Comparison of ENCODE assay signal across 10 cellular contexts in genomic region chr5:42990892-42991291, GRCh38. TPM values are rescaled to one million over a fixed set of nuclear protein-coding genes. Genes with fewer than 3 reads are reported as not detected.
A peak's percentile ranks its signal among the peaks of the same experiment; 100 is the strongest.
DNase-seq lines count a peak whose midpoint lies in the region; TF ChIP-seq lines count a peak whose summit lies in the region.
"Had no signal": no experiment of that assay in that cellular context is flagged by ENCODE, and none has a peak within 500 bp of the region (broad histone marks: within the 10 kb centered on the region; RNA-seq: fewer than 3 reads in every experiment).

No MANE protein-coding gene starts in this region.

- no peaks in the 10 kb centered on the region for H3K9me3 ChIP-seq in skeletal muscle tissue (ENCODE audit: control insufficient read depth in 3 of 3, low read length in 3 of 3)

- DNase-seq in fibroblast of villous mesenchyme (ENCODE audit: low read depth) (no peak), NCI-H146 treated with DMSO at 0.1 percent for 48 hours (lab: John Stamatoyannopoulos, UW; ENCODE audit: unreplicated experiment) (no peak), T-helper 9 cell (no peak), NCI-H1436 (lab: John Stamatoyannopoulos, UW) (no peak)
- no peak for DNase-seq in activated CD4-positive, CD25-positive, alpha-beta regulatory T cell treated with anti-CD3 and anti-CD28 coated beads, Interleukin-2, amount 50 U/mL, for 72 hours
- DNase-seq: NCI-H526 had no signal

- no peaks in the 10 kb centered on the region for H3K36me3 ChIP-seq in skeletal muscle tissue (ENCODE audit: control insufficient read depth in 3 of 3, insufficient read depth in 3 of 3, low read length in 3 of 3)

- peak overlapping the region in 2 of 3 donors; percentile 44 to 80 for H3K9ac ChIP-seq in skeletal muscle tissue (ENCODE audit: low read depth in 1 of 3, low read length in 3 of 3)

- H3K27ac ChIP-seq in skeletal muscle tissue (ENCODE audit: low read depth, low read length), result peak overlapping the region; percentile 96
- H3K27ac ChIP-seq: VCaP had no signal

- TF ChIP-seq CTCF in GM12875 (IDR thresholded peaks at IDR 0.05; ENCODE audit: borderline replicate concordance, insufficient read depth, low read depth, low read length), result no peak
- no peak for TF ChIP-seq CTCF in WI38 (IDR thresholded peaks at IDR 0.05; ENCODE audit: low read depth, low read length)
- TF ChIP-seq CTCF in fibroblast of villous mesenchyme (IDR thresholded peaks at IDR 0.05; ENCODE audit: insufficient read depth, low read depth, low read length), result no peak

- peaks cover 10 to 25% (median 16%) of the 10 kb centered on the region in 3 donors for H3K4me1 ChIP-seq in skeletal muscle tissue (ENCODE audit: control insufficient read depth in 3 of 3, insufficient read depth in 3 of 3, low read length in 3 of 3)

- H3K4me3 ChIP-seq in GM12875 (ENCODE audit: low read depth, low read length) (peak overlapping the region; percentile 66), WI38 (ENCODE audit: low read depth, low read length) (peak overlapping the region; percentile 72), fibroblast of villous mesenchyme (ENCODE audit: low read depth, low read length) (peak overlapping the region; percentile 73), skeletal muscle tissue (ENCODE audit: low read length in 3 of 3) (no peak overlapping the region)

- peaks cover 32 to 58% (median 50%) of the 10 kb centered on the region in 3 donors for H3K27me3 ChIP-seq in skeletal muscle tissue (ENCODE audit: control insufficient read depth in 3 of 3, insufficient read depth in 3 of 3, low read length in 3 of 3)

RNA-seq across cellular contexts. Expression of gene ANXA2R, which starts 49.2 kb away (rescaled TPM):
- total RNA-seq in fibroblast of villous mesenchyme, result 2.9 and 3.9 TPM in 2 replicates
- total RNA-seq in skeletal muscle tissue, result 1.6 TPM

Comparison
In these comparisons a context has a peak if more than half of its experiments do, and no peak if none do; other contexts are left out.
1. H3K4me3 ChIP-seq: peak in GM12875 (single experiment), WI38 (single experiment) and fibroblast of villous mesenchyme (single experiment); none in skeletal muscle tissue (0 of 3).